In the genomic region with DNA sequence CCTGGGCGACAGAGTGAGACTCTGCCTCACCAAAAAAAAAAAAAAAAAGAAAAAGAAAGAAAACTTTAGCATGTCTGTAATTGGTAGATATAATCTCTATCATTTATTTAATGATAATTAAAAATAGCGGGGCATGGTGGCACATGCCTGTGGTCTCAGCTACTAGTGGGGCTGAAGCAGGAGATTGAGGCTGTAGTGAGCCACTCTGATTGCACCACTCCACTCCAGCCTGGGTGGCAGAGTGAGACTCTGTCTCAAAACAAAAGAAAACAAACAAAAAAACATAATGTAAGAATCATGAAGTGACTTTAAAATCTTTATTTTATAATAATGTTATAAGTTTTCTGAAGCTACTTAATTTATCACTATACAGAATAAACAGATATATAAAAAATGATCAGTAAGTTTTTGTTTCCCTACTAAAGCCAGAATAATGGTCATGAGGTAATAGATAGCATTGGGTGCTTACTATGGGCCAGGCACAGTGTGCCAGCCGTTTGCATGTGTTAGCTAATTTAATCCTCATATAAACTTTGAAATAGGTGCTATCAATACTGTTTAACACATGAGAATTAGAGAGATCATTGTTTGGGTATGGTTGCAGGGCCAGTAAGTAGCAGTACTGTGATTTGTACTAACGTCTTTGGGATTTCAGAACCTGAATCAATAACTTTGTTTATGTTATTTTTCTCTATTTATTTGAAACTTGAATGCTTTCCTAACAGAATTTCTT, we compare ENCODE assay signal across 13 cellular contexts. TPM values are rescaled to one million over a fixed set of nuclear protein-coding genes. Genes with fewer than 3 reads are reported as not detected.
A peak's percentile ranks its signal among the peaks of the same experiment; 100 is the strongest.
DNase-seq lines count a peak whose midpoint lies in the region; ATAC-seq and TF ChIP-seq lines count a peak whose summit lies in the region.
"Had no signal": no experiment of that assay in that cellular context is flagged by ENCODE, and none has a peak within 500 bp of the region (broad histone marks: within the 10 kb centered on the region; RNA-seq: fewer than 3 reads in every experiment).

No MANE protein-coding gene starts in this region.

- peaks cover 34% of the 10 kb centered on the region for H4K20me1 ChIP-seq in osteoblast (ENCODE audit: insufficient read depth, low read length)

- TF ChIP-seq CTCF in left ventricle myocardium inferior (IDR thresholded peaks at IDR 0.05; ENCODE audit: borderline replicate concordance), result no peak
- no peak for TF ChIP-seq CTCF in osteoblast (IDR thresholded peaks at IDR 0.05; ENCODE audit: extremely low read depth, low read depth, low read length)

- no peaks in the 10 kb centered on the region for H3K9me3 Mint-ChIP-seq in dendritic cell treated with granulocyte-macrophage colony-stimulating factor and Interleukin-4, amounts not matched to agents 40 ng/mL and 50 ng/mL, for 4 days
- H3K9me3 Mint-ChIP-seq: activated CD4-positive, alpha-beta memory T cell treated with anti-CD3 and anti-CD28 coated beads, Interleukin-2, amount 10 ng/mL, durations not matched to agents 7 days and 5 days; activated naive CD4-positive, alpha-beta T cell treated with anti-CD3 and anti-CD28 coated beads, Interleukin-2, amount 50 U/mL, for 24 hours had no signal

- H3K4me1 ChIP-seq in left ventricle myocardium inferior, result peaks cover 82% of the 10 kb centered on the region
- H3K4me1 ChIP-seq in osteoblast (ENCODE audit: insufficient read depth, low read length), result peaks cover 62% of the 10 kb centered on the region
- peaks cover 2 to 5% of the 10 kb centered on the region in 2 donors for H3K4me1 ChIP-seq in aorta (ENCODE audit: control insufficient read depth in 1 of 2, insufficient read depth in 2 of 2, low read length in 2 of 2)

- peaks cover 5% of the 10 kb centered on the region for H3K36me3 Mint-ChIP-seq in dendritic cell treated with granulocyte-macrophage colony-stimulating factor and Interleukin-4, amounts not matched to agents 40 ng/mL and 50 ng/mL, for 4 days (ENCODE audit: low read depth)
- H3K36me3 Mint-ChIP-seq: activated naive CD4-positive, alpha-beta T cell treated with anti-CD3 and anti-CD28 coated beads, Interleukin-2, amount 50 U/mL, for 24 hours had no signal

- H3K36me3 ChIP-seq in left ventricle myocardium inferior, result no peaks in the 10 kb centered on the region
- peaks cover 17% of the 10 kb centered on the region for H3K36me3 ChIP-seq in osteoblast (ENCODE audit: insufficient read depth, low read length)
- no peaks in the 10 kb centered on the region for H3K36me3 ChIP-seq in aorta (ENCODE audit: control insufficient read depth in 1 of 2, insufficient read depth in 2 of 2, low read length in 1 of 2)

- no peak overlapping the region for H2AFZ ChIP-seq in osteoblast (ENCODE audit: low read length)

- H3K27ac Mint-ChIP-seq in dendritic cell treated with granulocyte-macrophage colony-stimulating factor and Interleukin-4, amounts not matched to agents 40 ng/mL and 50 ng/mL, for 4 days, result peak overlapping the region; percentile 43
- H3K27ac Mint-ChIP-seq: activated CD4-positive, alpha-beta memory T cell treated with anti-CD3 and anti-CD28 coated beads, Interleukin-2, amount 10 ng/mL, durations not matched to agents 7 days and 5 days; activated naive CD4-positive, alpha-beta T cell treated with anti-CD3 and anti-CD28 coated beads, Interleukin-2, amount 50 U/mL, for 24 hours had no signal

- H3K27me3 ChIP-seq in left ventricle myocardium inferior (ENCODE audit: low read depth), result no peaks in the 10 kb centered on the region
- no peaks in the 10 kb centered on the region for H3K27me3 ChIP-seq in osteoblast (ENCODE audit: insufficient read depth, low read length)
- H3K27me3 ChIP-seq in aorta (ENCODE audit: control insufficient read depth in 1 of 2, insufficient read depth in 2 of 2, low read length in 1 of 2), result no peaks in the 10 kb centered on the region

- no peaks in the 10 kb centered on the region for H3K27me3 Mint-ChIP-seq in dendritic cell treated with granulocyte-macrophage colony-stimulating factor and Interleukin-4, amounts not matched to agents 40 ng/mL and 50 ng/mL, for 4 days
- H3K27me3 Mint-ChIP-seq: activated naive CD4-positive, alpha-beta T cell treated with anti-CD3 and anti-CD28 coated beads, Interleukin-2, amount 50 U/mL, for 24 hours had no signal

- H3K4me3 ChIP-seq in left ventricle myocardium inferior, result no peak overlapping the region
- no peak overlapping the region for H3K4me3 ChIP-seq in osteoblast (ENCODE audit: insufficient read depth, low read length)
- no peak overlapping the region for H3K4me3 ChIP-seq in aorta (ENCODE audit: low read length in 2 of 2)

- H3K27ac ChIP-seq in left ventricle myocardium inferior (replicated peaks) (peak overlapping the region; percentile 81), osteoblast (ENCODE audit: low read depth, low read length) (peak overlapping the region; percentile 87), aorta (ENCODE audit: low read depth in 1 of 2, low read length in 2 of 2) (peak overlapping the region; percentile 68 to 88)

- H3K4me3 Mint-ChIP-seq in dendritic cell treated with granulocyte-macrophage colony-stimulating factor and Interleukin-4, amounts not matched to agents 40 ng/mL and 50 ng/mL, for 4 days, result no peak overlapping the region
- H3K4me3 Mint-ChIP-seq: activated CD4-positive, alpha-beta memory T cell treated with anti-CD3 and anti-CD28 coated beads, Interleukin-2, amount 10 ng/mL, durations not matched to agents 7 days and 5 days; activated naive CD4-positive, alpha-beta T cell treated with anti-CD3 and anti-CD28 coated beads, Interleukin-2, amount 50 U/mL, for 24 hours had no signal

- peaks cover 17% of the 10 kb centered on the region for H3K4me1 Mint-ChIP-seq in dendritic cell treated with granulocyte-macrophage colony-stimulating factor and Interleukin-4, amounts not matched to agents 40 ng/mL and 50 ng/mL, for 4 days (ENCODE audit: low read depth)

- peak overlapping the region; percentile 30 for H3K4me2 ChIP-seq in osteoblast (ENCODE audit: insufficient read depth, low read length)

- intact Hi-C loops in left ventricle myocardium inferior (cut with micrococcal nuclease) (no loop called here), left ventricle myocardium superior (cut with micrococcal nuclease) (loop anchor here (10.0 kb wide), 1 partner anchor 56 kb away; no protein-coding TSS in a partner anchor), aorta (cut with DNase I) (loop anchor here in 1 of 2 donors (5.0 kb wide), 1 partner anchor 33 kb away; no protein-coding TSS in a partner anchor)
- intact Hi-C loops in dendritic cell treated with granulocyte-macrophage colony-stimulating factor and Interleukin-4, amounts not matched to agents 40 ng/mL and 50 ng/mL, for 4 days (cut with micrococcal nuclease), result no loop called here

- peaks cover 95% of the 10 kb centered on the region for H3K79me2 ChIP-seq in osteoblast (ENCODE audit: insufficient read depth, low read length)

- WGBS in aorta, 2 donors, result 14 to 26% methylated on average over 4 of the region's 4 CpGs

- no peak for ATAC-seq in left ventricle myocardium superior
- no peak for ATAC-seq in aorta (ENCODE audit: low FRiP score)

- DNase-seq in left ventricle myocardium inferior, result no peak
- DNase-seq in left ventricle myocardium superior, result no peak
- DNase-seq in osteoblast (ENCODE audit: insufficient read length, low spot score, missing footprints), result no peak
- no peak for DNase-seq in aorta
- no peak for DNase-seq in NOMO-1 treated with dmso at 0.1 percent for 144 hours (lab: John Stamatoyannopoulos, UW; ENCODE audit: unreplicated experiment)
- DNase-seq in activated CD8-positive, alpha-beta memory T cell treated with anti-CD3 and anti-CD28 coated beads for 24 hours, result no peak
- DNase-seq in GDM1 (lab: John Stamatoyannopoulos, UW), result no peak
- DNase-seq: activated CD4-positive, alpha-beta memory T cell treated with anti-CD3 and anti-CD28 coated beads, Interleukin-2, amount 10 ng/mL, durations not matched to agents 7 days and 5 days; hippocampal formation; NCI-H1092 treated with DMSO at 0.1 percent for 48 hours; NCI-H69 had no signal

- no peaks in the 10 kb centered on the region for H3K9me3 ChIP-seq in left ventricle myocardium inferior (replicated peaks)
- H3K9me3 ChIP-seq in osteoblast (ENCODE audit: low read depth, low read length), result no peaks in the 10 kb centered on the region
- no peaks in the 10 kb centered on the region for H3K9me3 ChIP-seq in aorta (ENCODE audit: control insufficient read depth, low read length)

RNA-seq across cellular contexts. Expression of a gene that starts 23.8 kb away (rescaled TPM):
- total RNA-seq in left ventricle myocardium inferior, result 325 TPM
- 358 TPM for total RNA-seq in left ventricle myocardium superior
- total RNA-seq in osteoblast, result 697 and 711 TPM in 2 replicates
- 100 to 1,000 TPM; 477 to 941 TPM for total RNA-seq in aorta
- 100 to 1,000 TPM; 278 to 322 TPM for polyA plus RNA-seq in aorta
